8 cellular contexts compared by ENCODE assay signal in genomic region chr14:100384819-100385813, GRCh38. TPM values are rescaled to one million over a fixed set of nuclear protein-coding genes. Genes with fewer than 3 reads are reported as not detected.
DNase-seq lines count a peak whose midpoint lies in the region; ATAC-seq and TF ChIP-seq lines count a peak whose summit lies in the region.

No MANE protein-coding gene starts in this region.

- no peak for TF ChIP-seq EP300 in esophagus muscularis mucosa (IDR thresholded peaks at IDR 0.05)

- H3K36me3 ChIP-seq in PC-3 (ENCODE audit: low read depth, low read length), result no peaks in the 10 kb centered on the region
- peaks cover 0 to 26% (median 20%) of the 10 kb centered on the region in 4 donors for H3K36me3 ChIP-seq in esophagus muscularis mucosa

- H3K9me3 ChIP-seq in PC-3 (ENCODE audit: low read length), result no peaks in the 10 kb centered on the region
- H3K9me3 ChIP-seq in esophagus muscularis mucosa, result no peaks in the 10 kb centered on the region

- peak overlapping the region; percentile 62 for H3K4me2 ChIP-seq in PC-3 (ENCODE audit: low read length)

- intact Hi-C loops in PC-3 (cut with micrococcal nuclease), result loop anchor here (1.0 to 10.0 kb wide), 5 partner anchors 32 to 1280 kb away; no protein-coding TSS in a partner anchor
- intact Hi-C loops in esophagus muscularis mucosa (cut with DNase I), result loop anchor here (2.0 to 5.0 kb wide), 2 partner anchors 142 to 1244 kb away; no protein-coding TSS in a partner anchor
- intact Hi-C loops in left colon (cut with DNase I, micrococcal nuclease), result loop anchor here (5.0 to 10.0 kb wide), 3 partner anchors 262 to 1242 kb away; no protein-coding TSS in a partner anchor

- CTCF ChIA-PET in PC-3 (lab: Charles Lee), result interaction anchor here (0.5 to 4.1 kb wide), 16 partner anchors 23 to 1295 kb away, joined by 3 to 49 read pairs (median 4); no protein-coding TSS in a partner anchor

- POLR2A ChIA-PET in PC-3 (lab: Charles Lee; ENCODE audit: unreplicated experiment), result interaction anchor here (0.5 to 1.0 kb wide), 4 partner anchors 10 to 470 kb away, joined by 6 to 7 read pairs (median 7); a partner anchor contains a TSS

- no TSS peak for BruUV-seq in PC-3 (replicated peaks; lab: Mats Ljungman, UMichigan)

- H3K4me3 ChIP-seq in PC-3 (ENCODE audit: low read length) (peak overlapping the region; percentile 15; the same call in 1 of the 2 replicates), esophagus muscularis mucosa (no peak overlapping the region), retinal pigment epithelial cell (ENCODE audit: low read length) (no peak overlapping the region)

- peak; percentile 55 for ATAC-seq in PC-3
- no peak for ATAC-seq in left colon

- peak overlapping the region; percentile 18 for H3K9ac ChIP-seq in PC-3 (ENCODE audit: low read length)

- no peaks in the 10 kb centered on the region for H3F3A ChIP-seq in PC-3 (ENCODE audit: low read length, unreplicated experiment)

- H3K27me3 ChIP-seq in PC-3 (ENCODE audit: low read length) (no peaks in the 10 kb centered on the region), esophagus muscularis mucosa (no peaks in the 10 kb centered on the region)

- peaks cover 37% of the 10 kb centered on the region for H3K4me1 ChIP-seq in PC-3 (ENCODE audit: insufficient read depth, low read length)
- H3K4me1 ChIP-seq in esophagus muscularis mucosa, result peaks cover 3 to 24% (median 12%) of the 10 kb centered on the region in 4 donors

- 0 out of 2 replicates have a peak, but pooled peaks cover 10% of the 10 kb centered on the region for H3K79me2 ChIP-seq in PC-3 (ENCODE audit: low read length)

- H3K9me2 ChIP-seq in PC-3 (replicated peaks; ENCODE audit: low read length), result no peaks in the 10 kb centered on the region

- H2AFZ ChIP-seq in PC-3 (ENCODE audit: low read length), result peak overlapping the region; percentile 43

- peak; percentile 91 for TF ChIP-seq CTCF in PC-3 (conservative IDR thresholded peaks at IDR 0.05; ENCODE audit: low read depth, low read length)
- peak; percentile 48 to 57 (median 48) for TF ChIP-seq CTCF in esophagus muscularis mucosa (IDR thresholded peaks at IDR 0.05)
- peak; percentile 50 for TF ChIP-seq CTCF in retinal pigment epithelial cell (conservative IDR thresholded peaks at IDR 0.05; ENCODE audit: low read depth, low read length)

- WGBS in esophagus muscularis mucosa, result 66% methylated on average over 16 of the region's 16 CpGs

- H4K20me1 ChIP-seq in PC-3 (ENCODE audit: low read length), result no peaks in the 10 kb centered on the region

- H3K27ac ChIP-seq in PC-3 (ENCODE audit: low read length), result peak overlapping the region; percentile 35
- H3K27ac ChIP-seq in esophagus muscularis mucosa (replicated peaks in 1 of 4), result no peak overlapping the region

- TF ChIP-seq POLR2A in esophagus muscularis mucosa (IDR thresholded peaks at IDR 0.05; ENCODE audit: low read depth), result no peak

- DNase-seq in NCI-H82 (lab: John Stamatoyannopoulos, UW), result peak; percentile 61
- no peak for DNase-seq in NCI-H82 treated with DMSO at 0.1 percent for 48 hours (lab: John Stamatoyannopoulos, UW; ENCODE audit: unreplicated experiment)
- peak; percentile 75 for DNase-seq in PC-3
- no peak for DNase-seq in esophagus muscularis mucosa (ENCODE audit: extremely low spot score)
- no peak for DNase-seq in retinal pigment epithelial cell (ENCODE audit: low read depth)
- no peak for DNase-seq in UCSD-AML1 (lab: John Stamatoyannopoulos, UW; ENCODE audit: unreplicated experiment)
- no peak for DNase-seq in left colon
- DNase-seq in SKM-1 treated with dmso at 0.1 percent for 144 hours (lab: John Stamatoyannopoulos, UW; ENCODE audit: unreplicated experiment), result no peak

RNA-seq across cellular contexts. Expression of gene WDR25, which starts 8.8 kb away (rescaled TPM):
- total RNA-seq in PC-3 (2014; rRNA removed), result 8.3 and 13.0 TPM in 2 replicates
- 10 to 100 TPM in 2 of 4 donors, 1 to 10 TPM in 2; 7.1 to 10.8 (median 9.4) TPM for total RNA-seq in esophagus muscularis mucosa
- 1 to 10 TPM; 8.4 to 9.9 TPM for total RNA-seq in left colon

Comparison
In these comparisons a context has a peak if more than half of its experiments do, and no peak if none do; other contexts are left out.
1. DNase-seq: peak in NCI-H82 (single experiment) and PC-3 (single experiment); none in NCI-H82 treated with DMSO at 0.1 percent for 48 hours (single experiment), esophagus muscularis mucosa (single experiment), retinal pigment epithelial cell (single experiment), UCSD-AML1 (single experiment), left colon (0 of 2) and SKM-1 treated with dmso at 0.1 percent for 144 hours (single experiment).
2. Peak in every context shown above with its lines, with median percentiles within 50 percentile points of each other: CTCF ChIP-seq.